12 cellular contexts compared by ENCODE assay signal in the genomic region with DNA sequence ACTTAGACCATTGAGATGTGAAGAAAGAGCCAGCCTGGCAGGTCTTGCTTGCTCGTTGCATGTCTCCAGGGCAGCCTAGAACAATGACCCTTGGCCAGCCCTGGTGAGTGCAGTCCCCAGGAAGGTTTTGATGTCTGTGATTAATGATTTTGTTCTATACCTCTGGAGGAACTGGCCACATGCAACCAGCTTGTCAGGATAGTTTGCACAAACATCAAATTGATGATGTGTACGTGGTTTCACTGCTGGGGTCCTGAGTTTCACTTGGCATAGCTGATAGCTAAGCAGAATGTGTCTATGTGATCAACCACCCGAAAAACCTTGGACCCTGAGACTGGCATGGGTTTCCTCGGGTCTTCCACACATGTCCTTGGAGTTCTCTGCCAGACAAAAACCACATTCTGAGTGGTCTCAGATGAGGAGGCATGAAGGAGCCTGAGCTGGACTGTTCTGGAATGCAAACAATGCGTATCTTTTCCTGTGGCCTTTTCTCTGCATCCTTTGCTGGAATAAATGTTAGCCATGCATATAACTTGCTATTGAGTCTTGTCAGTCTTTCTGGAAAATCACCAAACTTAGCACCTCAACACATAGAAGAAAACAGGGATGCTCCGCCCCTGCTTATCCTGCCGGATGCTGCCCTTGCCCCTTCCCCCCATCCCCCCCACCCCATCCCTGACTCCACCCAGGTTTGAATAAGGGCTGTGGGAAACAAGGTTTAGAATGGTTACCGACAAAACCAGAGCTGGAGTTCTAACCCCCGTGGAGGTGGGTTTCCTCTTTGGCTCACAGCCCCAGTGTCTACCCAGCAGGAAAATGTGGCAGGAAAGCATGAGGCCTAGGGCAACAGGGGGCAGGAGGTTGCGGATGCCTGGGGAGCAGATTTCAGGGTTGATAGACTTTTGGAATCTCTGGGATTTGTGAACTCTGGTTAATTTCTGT. TPM values are rescaled to one million over a fixed set of nuclear protein-coding genes. Genes with fewer than 3 reads are reported as not detected.
DNase-seq lines count a peak whose midpoint lies in the region; ATAC-seq and TF ChIP-seq lines count a peak whose summit lies in the region.
"Had no signal": no experiment of that assay in that cellular context is flagged by ENCODE, and none has a peak within 500 bp of the region (broad histone marks: within the 10 kb centered on the region; RNA-seq: fewer than 3 reads in every experiment).

No MANE protein-coding gene starts in this region.

- no peaks in the 10 kb centered on the region for H3K27me3 ChIP-seq in RWPE2 (ENCODE audit: insufficient read depth, poor library complexity, severe bottlenecking)
- H3K27me3 ChIP-seq in ovary: no peaks in the 10 kb centered on the region

- ATAC-seq in RWPE2 (ENCODE audit: low read depth) (peak; percentile 62), GM18498 (IDR thresholded peaks at IDR 0.05; ENCODE audit: unreplicated experiment) (no peak)
- no peak for ATAC-seq in natural killer cell treated with Interleukin-12 subunit alpha and Interleukin-12 subunit beta and Interleukin-15 and Interleukin-18, amount 100 ng/mL, for 72 hours

- intact Hi-C loops in ovary (cut with DNase I): no loop called here

- TF ChIP-seq CTCF in RWPE2 (IDR thresholded peaks at IDR 0.05; ENCODE audit: poor library complexity, severe bottlenecking) (no peak), fibroblast of mammary gland (conservative IDR thresholded peaks at IDR 0.05; ENCODE audit: control insufficient read depth, insufficient read depth, low read depth, low read length) (no peak), progenitor cell of endocrine pancreas (IDR thresholded peaks at IDR 0.05; ENCODE audit: unreplicated experiment) (no peak), ovary (IDR thresholded peaks at IDR 0.05) (no peak)

- H3K27ac Mint-ChIP-seq in progenitor cell of endocrine pancreas: peak overlapping the region; percentile 64
- no peak overlapping the region for H3K27ac Mint-ChIP-seq in natural killer cell treated with Interleukin-12 subunit alpha and Interleukin-12 subunit beta and Interleukin-15 and Interleukin-18, amount 100 ng/mL, for 72 hours

- H3K4me1 Mint-ChIP-seq in progenitor cell of endocrine pancreas (ENCODE audit: low read depth): peaks cover 9% of the 10 kb centered on the region
- H3K4me1 Mint-ChIP-seq in natural killer cell treated with Interleukin-12 subunit alpha and Interleukin-12 subunit beta and Interleukin-15 and Interleukin-18, amount 100 ng/mL, for 72 hours (ENCODE audit: low read depth in 2 of 2): peaks cover 0 to 4% of the 10 kb centered on the region in 2 donors

- H3K9me3 ChIP-seq in RWPE2 (ENCODE audit: severe bottlenecking): no peaks in the 10 kb centered on the region
- no peaks in the 10 kb centered on the region for H3K9me3 ChIP-seq in ovary

- TF ChIP-seq EP300 in ovary (IDR thresholded peaks at IDR 0.05): no peak

- H3K4me1 ChIP-seq in RWPE2 (ENCODE audit: insufficient read depth, poor library complexity, severe bottlenecking) (no peaks in the 10 kb centered on the region), ovary (ENCODE audit: insufficient read depth) (no peaks in the 10 kb centered on the region)

- TF ChIP-seq POLR2A in ovary (IDR thresholded peaks at IDR 0.05): no peak

- DNase-seq in GM04503 (ENCODE audit: low read depth) (peak; percentile 77), RWPE2 (ENCODE audit: low spot score) (no peak), fibroblast of mammary gland (ENCODE audit: low read depth) (peak; percentile 88), progenitor cell of endocrine pancreas (ENCODE audit: low spot score, unreplicated experiment) (no peak), ovary (no peak), GOT3 (lab: John Stamatoyannopoulos, UW) (no peak)
- no peak for DNase-seq in natural killer cell treated with Interleukin-12 subunit alpha and Interleukin-12 subunit beta and Interleukin-15 and Interleukin-18, amount 100 ng/mL, for 72 hours (ENCODE audit: low spot score)
- DNase-seq: activated effector memory CD4-positive, alpha-beta T cell treated with anti-CD3 and anti-CD28 coated beads, Interleukin-2, amount 50 U/mL, for 16 hours; NCI-H345 had no signal

- H3K36me3 ChIP-seq in RWPE2 (ENCODE audit: low read depth) (no peaks in the 10 kb centered on the region), ovary (no peaks in the 10 kb centered on the region)

- no peak overlapping the region for H3K4me3 Mint-ChIP-seq in progenitor cell of endocrine pancreas (ENCODE audit: low read depth)
- H3K4me3 Mint-ChIP-seq in natural killer cell treated with Interleukin-12 subunit alpha and Interleukin-12 subunit beta and Interleukin-15 and Interleukin-18, amount 100 ng/mL, for 72 hours: no peak overlapping the region

- 29 to 42% (median 33%) methylated on average over 10 of the region's 10 CpGs for WGBS in ovary, 3 donors

- H3K36me3 Mint-ChIP-seq in progenitor cell of endocrine pancreas (ENCODE audit: insufficient read depth): no peaks in the 10 kb centered on the region
- peaks cover 5% of the 10 kb centered on the region for H3K36me3 Mint-ChIP-seq in natural killer cell treated with Interleukin-12 subunit alpha and Interleukin-12 subunit beta and Interleukin-15 and Interleukin-18, amount 100 ng/mL, for 72 hours

- H3K9me3 Mint-ChIP-seq in progenitor cell of endocrine pancreas (ENCODE audit: low read depth): peaks cover 7% of the 10 kb centered on the region
- H3K9me3 Mint-ChIP-seq in natural killer cell treated with Interleukin-12 subunit alpha and Interleukin-12 subunit beta and Interleukin-15 and Interleukin-18, amount 100 ng/mL, for 72 hours: peaks cover 3% of the 10 kb centered on the region

- H3K27me3 Mint-ChIP-seq in progenitor cell of endocrine pancreas: no peaks in the 10 kb centered on the region
- H3K27me3 Mint-ChIP-seq in natural killer cell treated with Interleukin-12 subunit alpha and Interleukin-12 subunit beta and Interleukin-15 and Interleukin-18, amount 100 ng/mL, for 72 hours: peaks cover 6% of the 10 kb centered on the region in 2 donors

- no peak overlapping the region for H3K4me3 ChIP-seq in RWPE2 (ENCODE audit: severe bottlenecking)
- no peak overlapping the region for H3K4me3 ChIP-seq in fibroblast of mammary gland (ENCODE audit: control insufficient read depth, low read depth, low read length)
- H3K4me3 ChIP-seq in ovary: no peak overlapping the region

- no peak overlapping the region for H3K27ac ChIP-seq in RWPE2 (ENCODE audit: poor library complexity, severe bottlenecking)
- no peak overlapping the region for H3K27ac ChIP-seq in ovary
- H3K27ac ChIP-seq: epithelial cell of prostate had no signal

RNA-seq across cellular contexts. Expression of a gene that starts 50.1 kb away (rescaled TPM):
- total RNA-seq in progenitor cell of endocrine pancreas: 2.1 and 3.3 TPM in 2 replicates
- total RNA-seq in ovary: 10 to 100 TPM in 1 of 7 donors, 1 to 10 TPM in 3, under 1 TPM in 3; 0.65 to 13.3 (median 2.3) TPM
- 1 to 10 TPM in 1 of 2 donors, under 1 TPM in 1; 0.85 to 1.9 TPM for polyA plus RNA-seq in ovary
- total RNA-seq in natural killer cell treated with Interleukin-12 subunit alpha and Interleukin-12 subunit beta and Interleukin-15 and Interleukin-18, amount 100 ng/mL, for 72 hours: 10 to 100 TPM; 10.9 to 18.9 TPM
- polyA plus RNA-seq: neural cell had no signal

Comparison
In these comparisons a context has a peak if more than half of its experiments do, and no peak if none do; other contexts are left out.
1. DNase-seq: peak in GM04503 (single experiment) and fibroblast of mammary gland (single experiment); none in RWPE2 (single experiment), progenitor cell of endocrine pancreas (single experiment), ovary (0 of 5), GOT3 (single experiment) and natural killer cell treated with Interleukin-12 subunit alpha and Interleukin-12 subunit beta and Interleukin-15 and Interleukin-18, amount 100 ng/mL, for 72 hours (single experiment).